ENCODE assay signal across 11 cellular contexts in the genomic region with DNA sequence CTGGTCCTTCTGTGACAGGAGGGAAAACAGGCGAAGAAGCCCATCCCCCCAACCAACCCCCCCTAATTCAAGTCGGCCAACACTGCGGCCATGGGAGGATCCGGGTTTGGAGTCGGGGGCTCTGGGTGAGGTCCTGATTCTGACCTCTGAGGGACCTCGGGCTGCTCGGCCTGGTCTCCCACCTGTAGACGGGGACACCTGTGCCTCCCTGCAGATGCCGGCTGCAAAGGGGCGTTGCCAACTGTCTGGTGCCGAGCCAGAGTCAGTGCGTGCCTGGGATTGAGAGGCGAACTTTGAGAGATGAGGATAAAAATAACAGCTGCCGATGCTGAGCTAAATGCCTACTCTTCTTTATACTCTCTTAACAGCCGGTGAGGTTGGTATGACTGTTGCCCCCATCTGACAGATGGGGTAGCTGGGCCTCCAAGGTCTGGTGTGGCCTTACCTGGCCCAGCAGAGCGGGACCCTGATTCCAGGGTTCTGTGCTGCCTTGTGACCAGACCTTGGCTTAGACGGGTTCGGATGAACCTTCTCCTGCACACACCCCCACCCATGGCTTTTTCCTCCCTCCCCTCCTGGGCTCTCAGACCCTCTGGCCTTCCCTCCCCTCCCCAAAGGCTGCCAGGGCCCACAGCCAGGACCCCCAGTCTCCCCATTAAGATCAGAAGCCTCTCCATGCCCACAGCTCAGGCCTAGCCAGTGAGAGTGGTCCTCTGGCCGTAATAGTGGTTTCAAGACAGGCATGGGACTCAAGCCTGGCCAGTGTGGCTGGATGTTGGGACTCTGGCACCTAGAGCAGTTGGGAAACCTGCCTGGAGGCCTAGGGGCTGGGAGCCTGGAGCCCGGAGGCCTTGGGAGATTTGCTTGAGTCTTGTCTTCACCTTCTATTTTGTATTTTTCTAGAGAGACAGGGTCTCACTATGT. TPM values are rescaled to one million over a fixed set of nuclear protein-coding genes. Genes with fewer than 3 reads are reported as not detected.
DNase-seq lines count a peak whose midpoint lies in the region; ATAC-seq and TF ChIP-seq lines count a peak whose summit lies in the region.
"Had no signal": no experiment of that assay in that cellular context is flagged by ENCODE, and none has a peak within 500 bp of the region (broad histone marks: within the 10 kb centered on the region; RNA-seq: fewer than 3 reads in every experiment).

No MANE protein-coding gene starts in this region.

- H3K36me3 ChIP-seq in gastroesophageal sphincter (no peaks in the 10 kb centered on the region), psoas muscle (ENCODE audit: insufficient read depth in 1 of 2, low read depth in 1 of 2) (no peaks in the 10 kb centered on the region)

- peak overlapping the region in 1 of 2 donors; percentile 43 for H3K4me3 ChIP-seq in gastroesophageal sphincter
- peak overlapping the region; percentile 50 for H3K4me3 ChIP-seq in psoas muscle

- H3K4me1 ChIP-seq in gastroesophageal sphincter: peaks cover 0 to 14% (median 7%) of the 10 kb centered on the region in 3 donors
- H3K4me1 ChIP-seq in psoas muscle: peaks cover 14% of the 10 kb centered on the region

- DNase-seq in DMS 273 (lab: John Stamatoyannopoulos, UW; ENCODE audit: unreplicated experiment): peak; percentile 91
- peak; percentile 89 to 96 for DNase-seq in NCI-H524 (lab: John Stamatoyannopoulos, UW)
- DNase-seq in psoas muscle: peak in 1 of 2 donors; percentile 52
- DNase-seq in COLO829 (ENCODE audit: low spot score): no peak
- no peak for DNase-seq in stimulated activated CD8-positive, alpha-beta memory T cell treated with anti-CD3 and anti-CD28 coated beads, Interleukin-4, amount 100 ng/mL, for 48 hours
- DNase-seq: DND-41 had no signal

- H3K27me3 ChIP-seq in gastroesophageal sphincter (peaks cover 7% of the 10 kb centered on the region), psoas muscle (ENCODE audit: insufficient read depth in 3 of 3, low read length in 2 of 3) (no peaks in the 10 kb centered on the region)

- no CpG with 5 or more reads among the region's 20 CpGs for WGBS in gastroesophageal sphincter (ENCODE audit: low coverage in 1 of 2), 2 donors
- 22 to 33% (median 27%) methylated on average over 19 to 20 of the region's 20 CpGs for WGBS in psoas muscle, 3 donors

- no peaks in the 10 kb centered on the region for H3K9me3 ChIP-seq in gastroesophageal sphincter
- H3K9me3 ChIP-seq in psoas muscle: no peaks in the 10 kb centered on the region

- no peak for TF ChIP-seq POLR2A in gastroesophageal sphincter (IDR thresholded peaks at IDR 0.05)

- no peak for TF ChIP-seq CTCF in gastroesophageal sphincter (IDR thresholded peaks at IDR 0.05)
- no peak for TF ChIP-seq CTCF in psoas muscle (IDR thresholded peaks at IDR 0.05)

- ATAC-seq in gastroesophageal sphincter (peak; percentile 16), psoas muscle (peak; percentile 17 to 69 (median 60)), HG03095 (IDR thresholded peaks at IDR 0.05; ENCODE audit: unreplicated experiment) (no peak), GM21526 (IDR thresholded peaks at IDR 0.05; ENCODE audit: low FRiP score, unreplicated experiment) (no peak)

- H3K27ac ChIP-seq in gastroesophageal sphincter: no peak overlapping the region
- H3K27ac ChIP-seq in psoas muscle: no peak overlapping the region

- intact Hi-C loops in psoas muscle (cut with DNase I): loop anchor here (5.0 to 10.0 kb wide), 3 partner anchors 44 to 161 kb away; partner anchors contain the start of genes DMC1 (in 2 of the 2) and KCNJ4 (in 1 of the 2)

- TF ChIP-seq EP300 in gastroesophageal sphincter (IDR thresholded peaks at IDR 0.05): no peak

RNA-seq across cellular contexts. Expression of gene KCNJ4, which starts 41.7 kb away (rescaled TPM):
- total RNA-seq in gastroesophageal sphincter: not detected
- not detected for total RNA-seq in psoas muscle
- polyA plus RNA-seq in psoas muscle: under 1 TPM in 1 of 3 donors, not detected in 2; 0.01 TPM
- total RNA-seq: fibroblast of villous mesenchyme had no signal
- polyA plus RNA-seq: adipose tissue had no signal

RNA-seq across cellular contexts. Expression of gene KDELR3, which starts 54.5 kb away (rescaled TPM):
- 10 to 100 TPM in 1 of 4 donors, 1 to 10 TPM in 3; 2.6 to 19.7 (median 5.4) TPM for total RNA-seq in gastroesophageal sphincter
- 1 to 10 TPM in 2 of 4 donors, under 1 TPM in 2; 0.80 to 1.9 (median 1.2) TPM for total RNA-seq in psoas muscle
- 1 to 10 TPM in 1 of 3 donors, under 1 TPM in 2; 0.53 to 1.1 (median 0.75) TPM for polyA plus RNA-seq in psoas muscle

Comparison
In these comparisons a context has a peak if more than half of its experiments do, and no peak if none do; other contexts are left out.
1. DNase-seq: peak in DMS 273 (single experiment) and NCI-H524 (2 of 2); none in COLO829 (single experiment) and stimulated activated CD8-positive, alpha-beta memory T cell treated with anti-CD3 and anti-CD28 coated beads, Interleukin-4, amount 100 ng/mL, for 48 hours (single experiment).
2. ATAC-seq: peak in gastroesophageal sphincter (single experiment) and psoas muscle (4 of 4); none in HG03095 (single experiment) and GM21526 (single experiment).